Comparison of ENCODE assay signal across 29 cellular contexts in the genomic region with DNA sequence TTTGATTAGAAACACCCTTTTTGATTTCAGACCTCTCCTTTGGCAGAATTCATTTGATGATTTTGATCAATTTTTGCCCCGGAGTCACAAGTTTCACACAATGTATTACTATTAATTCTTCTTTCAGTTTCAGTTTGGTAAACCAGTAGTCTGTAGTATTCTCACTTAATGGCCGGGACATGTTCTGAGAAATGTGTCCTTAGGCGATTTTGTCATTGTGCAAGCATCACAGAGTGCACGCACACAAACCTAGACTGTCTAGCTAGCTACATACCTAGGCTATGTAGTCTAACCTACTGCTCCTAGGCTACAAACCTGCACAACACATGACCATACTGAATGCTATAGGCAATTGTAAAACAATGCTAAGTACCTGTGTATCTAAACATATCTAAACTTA.
"Had no signal": no experiment of that assay in that cellular context is flagged by ENCODE, and none has a peak within 500 bp of the region (broad histone marks: within the 10 kb centered on the region; RNA-seq: fewer than 3 reads in every experiment).

No MANE protein-coding gene starts in this region.

- H3K4me3 Mint-ChIP-seq: activated CD4-positive, alpha-beta memory T cell treated with anti-CD3 and anti-CD28 coated beads, Interleukin-2, amount 10 ng/mL, durations not matched to agents 7 days and 5 days; activated CD4-positive, alpha-beta T cell treated with anti-CD3 and anti-CD28 coated beads, Interleukin-2, amount 10 ng/mL, durations not matched to agents 7 days and 5 days; activated T-cell treated with anti-CD3 and anti-CD28 coated beads, Interleukin-2, amount 50 U/mL, for 72 hours; central memory CD8-positive, alpha-beta T cell; dendritic cell treated with granulocyte-macrophage colony-stimulating factor and Interleukin-4, amounts not matched to agents 40 ng/mL and 50 ng/mL, for 4 days; endodermal cell; nephron; stimulated activated effector memory CD8-positive, alpha-beta T cell treated with anti-CD3 and anti-CD28 coated beads, Interleukin-12 subunit alpha, Interleukin-12 subunit beta, amount 100 ng/mL, for 72 hours; stimulated activated naive CD8-positive, alpha-beta T cell treated with anti-CD3 and anti-CD28 coated beads, Interleukin-15, Interleukin-2, amounts not matched to agents 100 ng/mL and 50 ng/mL, for 24 hours; T-helper 17 cell; WTC11 had no signal

- ATAC-seq: activated naive CD4-positive, alpha-beta T cell treated with anti-CD3 and anti-CD28 coated beads, Interleukin-2, amount 50 U/mL, for 72 hours; activated T-cell treated with anti-CD3 and anti-CD28 coated beads, Interleukin-2, amount 50 U/mL, for 72 hours; sciatic nerve; stimulated activated effector memory CD8-positive, alpha-beta T cell treated with anti-CD3 and anti-CD28 coated beads, Interleukin-12 subunit alpha, Interleukin-12 subunit beta, amount 100 ng/mL, for 72 hours; T-helper 17 cell; WTC11 had no signal

- H3K4me1 ChIP-seq: esophagus muscularis mucosa, left ventricle myocardium inferior had no signal

- H3K27ac ChIP-seq: esophagus muscularis mucosa, left ventricle myocardium inferior, neutrophil, ovary, skin epidermis had no signal

- DNase-seq: activated CD4-positive, alpha-beta memory T cell treated with anti-CD3 and anti-CD28 coated beads, Interleukin-2, amount 10 ng/mL, durations not matched to agents 7 days and 5 days; activated CD4-positive, alpha-beta T cell treated with anti-CD3 and anti-CD28 coated beads for 1 hour; activated CD4-positive, alpha-beta T cell treated with anti-CD3 and anti-CD28 coated beads, Interleukin-2, amount 10 ng/mL, durations not matched to agents 7 days and 5 days; activated CD8-positive, alpha-beta memory T cell treated with anti-CD3 and anti-CD28 coated beads, Interleukin-2, amount 50 U/mL, for 48 hours; activated naive CD4-positive, alpha-beta T cell; activated T-cell treated with anti-CD3 and anti-CD28 coated beads, Interleukin-2, amount 50 U/mL, for 72 hours; endodermal cell; foreskin melanocyte; glutamatergic neuron; left ventricle myocardium inferior; ovary; retina; stimulated activated CD4-positive, alpha-beta T cell treated with anti-CD3 and anti-CD28 coated beads, Interleukin-4, amount 100 ng/mL, for 24 hours; substantia nigra; T-helper 17 cell; T1000 had no signal

- H3K36me3 ChIP-seq: esophagus muscularis mucosa, left ventricle myocardium inferior, neutrophil, ovary had no signal

- H3K27me3 Mint-ChIP-seq: activated CD4-positive, alpha-beta memory T cell treated with anti-CD3 and anti-CD28 coated beads, Interleukin-2, amount 10 ng/mL, durations not matched to agents 7 days and 5 days; activated CD4-positive, alpha-beta T cell treated with anti-CD3 and anti-CD28 coated beads, Interleukin-2, amount 10 ng/mL, durations not matched to agents 7 days and 5 days; central memory CD8-positive, alpha-beta T cell; dendritic cell treated with granulocyte-macrophage colony-stimulating factor and Interleukin-4, amounts not matched to agents 40 ng/mL and 50 ng/mL, for 4 days; stimulated activated naive CD8-positive, alpha-beta T cell treated with anti-CD3 and anti-CD28 coated beads, Interleukin-15, Interleukin-2, amounts not matched to agents 100 ng/mL and 50 ng/mL, for 24 hours; T-helper 17 cell had no signal

- H3K9me3 Mint-ChIP-seq: activated CD4-positive, alpha-beta T cell treated with anti-CD3 and anti-CD28 coated beads, Interleukin-2, amount 10 ng/mL, durations not matched to agents 7 days and 5 days; nephron had no signal

- H3K36me3 Mint-ChIP-seq: stimulated activated effector memory CD8-positive, alpha-beta T cell treated with anti-CD3 and anti-CD28 coated beads, Interleukin-12 subunit alpha, Interleukin-12 subunit beta, amount 100 ng/mL, for 72 hours; WTC11 had no signal

- H3K4me1 Mint-ChIP-seq: activated CD4-positive, alpha-beta memory T cell treated with anti-CD3 and anti-CD28 coated beads, Interleukin-2, amount 10 ng/mL, durations not matched to agents 7 days and 5 days; activated CD4-positive, alpha-beta T cell treated with anti-CD3 and anti-CD28 coated beads, Interleukin-2, amount 10 ng/mL, durations not matched to agents 7 days and 5 days; central memory CD8-positive, alpha-beta T cell; endodermal cell; nephron; stimulated activated effector memory CD8-positive, alpha-beta T cell treated with anti-CD3 and anti-CD28 coated beads, Interleukin-12 subunit alpha, Interleukin-12 subunit beta, amount 100 ng/mL, for 72 hours; T-helper 17 cell had no signal

- H3K27me3 ChIP-seq: esophagus muscularis mucosa, neutrophil, ovary had no signal

- H3K27ac Mint-ChIP-seq: activated CD4-positive, alpha-beta memory T cell treated with anti-CD3 and anti-CD28 coated beads, Interleukin-2, amount 10 ng/mL, durations not matched to agents 7 days and 5 days; activated CD4-positive, alpha-beta T cell treated with anti-CD3 and anti-CD28 coated beads, Interleukin-2, amount 10 ng/mL, durations not matched to agents 7 days and 5 days; activated naive CD4-positive, alpha-beta T cell treated with anti-CD3 and anti-CD28 coated beads, Interleukin-2, amount 50 U/mL, for 72 hours; activated T-cell treated with anti-CD3 and anti-CD28 coated beads, Interleukin-2, amount 50 U/mL, for 72 hours; dendritic cell treated with granulocyte-macrophage colony-stimulating factor and Interleukin-4, amounts not matched to agents 40 ng/mL and 50 ng/mL, for 4 days; endodermal cell; nephron; progenitor cell of endocrine pancreas; stimulated activated effector memory CD8-positive, alpha-beta T cell treated with anti-CD3 and anti-CD28 coated beads, Interleukin-12 subunit alpha, Interleukin-12 subunit beta, amount 100 ng/mL, for 72 hours; stimulated activated naive CD8-positive, alpha-beta T cell treated with anti-CD3 and anti-CD28 coated beads, Interleukin-15, Interleukin-2, amounts not matched to agents 100 ng/mL and 50 ng/mL, for 24 hours; T-helper 17 cell; WTC11 had no signal

- H3K4me3 ChIP-seq: esophagus muscularis mucosa, left ventricle myocardium inferior, lung, ovary, skin epidermis had no signal

- H3K9me3 ChIP-seq: left ventricle myocardium inferior, neutrophil, ovary had no signal
